Comparison of ENCODE assay signal across 18 cellular contexts in genomic region chr6:125018136-125018535, GRCh38. TPM values are rescaled to one million over a fixed set of nuclear protein-coding genes. Genes with fewer than 3 reads are reported as not detected.
"Had no signal": no experiment of that assay in that cellular context is flagged by ENCODE, and none has a peak within 500 bp of the region (broad histone marks: within the 10 kb centered on the region; RNA-seq: fewer than 3 reads in every experiment).

No MANE protein-coding gene starts in this region.

- H3K9me3 ChIP-seq: gastrocnemius medialis, lower lobe of right lung, ovary, right lobe of liver, suprapubic skin, transverse colon, vagina had no signal

- H3K27ac Mint-ChIP-seq: naive thymus-derived CD8-positive, alpha-beta T cell; stimulated activated naive B cell treated with anti-CD40 and anti-IgM and Interleukin-4, amounts not matched to agents 10 μg/mL and 1 μg/mL and 100 μg/mL, for 72 hours; stimulated activated naive CD8-positive, alpha-beta T cell treated with anti-CD3 and anti-CD28 coated beads, Interleukin-15, Interleukin-2, amounts not matched to agents 100 ng/mL and 50 ng/mL, for 24 hours had no signal

- H3K27me3 Mint-ChIP-seq: stimulated activated naive B cell treated with anti-CD40 and anti-IgM and Interleukin-4, amounts not matched to agents 10 μg/mL and 1 μg/mL and 100 μg/mL, for 72 hours had no signal

- ATAC-seq: esophagus mucosa; gastrocnemius medialis; left ventricle myocardium superior; lower lobe of right lung; naive thymus-derived CD8-positive, alpha-beta T cell; right lobe of liver; stimulated activated naive B cell treated with anti-CD40 and anti-IgM and Interleukin-4, amounts not matched to agents 10 μg/mL and 1 μg/mL and 100 μg/mL, for 72 hours had no signal

- H3K27me3 ChIP-seq: dorsolateral prefrontal cortex, gastrocnemius medialis, ovary, right lobe of liver, suprapubic skin, transverse colon, vagina had no signal

- H3K4me1 Mint-ChIP-seq: naive thymus-derived CD8-positive, alpha-beta T cell; stimulated activated naive B cell treated with anti-CD40 and anti-IgM and Interleukin-4, amounts not matched to agents 10 μg/mL and 1 μg/mL and 100 μg/mL, for 72 hours had no signal

- H3K4me3 ChIP-seq: dorsolateral prefrontal cortex, gastrocnemius medialis, lower lobe of right lung, ovary, right lobe of liver, suprapubic skin, transverse colon, vagina had no signal

- H3K9me3 Mint-ChIP-seq: naive thymus-derived CD8-positive, alpha-beta T cell; stimulated activated naive B cell treated with anti-CD40 and anti-IgM and Interleukin-4, amounts not matched to agents 10 μg/mL and 1 μg/mL and 100 μg/mL, for 72 hours; stimulated activated naive CD8-positive, alpha-beta T cell treated with anti-CD3 and anti-CD28 coated beads, Interleukin-15, Interleukin-2, amounts not matched to agents 100 ng/mL and 50 ng/mL, for 24 hours had no signal

- H3K36me3 ChIP-seq: gastrocnemius medialis, lower lobe of right lung, ovary, right lobe of liver, suprapubic skin, vagina had no signal

- H3K27ac ChIP-seq: dorsolateral prefrontal cortex, epithelial cell of prostate, gastrocnemius medialis, lower lobe of right lung, ovary, right lobe of liver, suprapubic skin, transverse colon, vagina had no signal

- H3K36me3 Mint-ChIP-seq: naive thymus-derived CD8-positive, alpha-beta T cell; stimulated activated naive B cell treated with anti-CD40 and anti-IgM and Interleukin-4, amounts not matched to agents 10 μg/mL and 1 μg/mL and 100 μg/mL, for 72 hours had no signal

- DNase-seq: cerebellar nuclear complex; dorsolateral prefrontal cortex; effector CD4-positive, alpha-beta T cell; gastrocnemius medialis; head of caudate nucleus; left ventricle myocardium superior; lower lobe of right lung; naive thymus-derived CD8-positive, alpha-beta T cell; occipital lobe; ovary; right lobe of liver; stimulated activated naive B cell treated with anti-CD40 and anti-IgM and Interleukin-4, amounts not matched to agents 10 μg/mL and 1 μg/mL and 100 μg/mL, for 72 hours; transverse colon had no signal

- H3K4me3 Mint-ChIP-seq: naive thymus-derived CD8-positive, alpha-beta T cell; stimulated activated naive B cell treated with anti-CD40 and anti-IgM and Interleukin-4, amounts not matched to agents 10 μg/mL and 1 μg/mL and 100 μg/mL, for 72 hours; stimulated activated naive CD8-positive, alpha-beta T cell treated with anti-CD3 and anti-CD28 coated beads, Interleukin-15, Interleukin-2, amounts not matched to agents 100 ng/mL and 50 ng/mL, for 24 hours had no signal

RNA-seq across cellular contexts. Expression of gene RNF217, which starts 55.9 kb away (rescaled TPM):
- total RNA-seq: naive thymus-derived CD8-positive, alpha-beta T cell had no signal
